ENCODE assay signal across 24 cellular contexts in genomic region chr12:111148005-111148404, GRCh38.
DNase-seq lines count a peak whose midpoint lies in the region; ATAC-seq, FAIRE-seq and TF ChIP-seq lines count a peak whose summit lies in the region.
"Had no signal": no experiment of that assay in that cellular context is flagged by ENCODE, and none has a peak within 500 bp of the region (broad histone marks: within the 10 kb centered on the region; RNA-seq: fewer than 3 reads in every experiment).

No MANE protein-coding gene starts in this region.

- no peak overlapping the region for H3K9ac ChIP-seq in K562 (ENCODE audit: insufficient read depth in 1 of 2, low read depth in 2 of 2, low read length in 2 of 2)
- H3K9ac ChIP-seq: BLaER1 treated with 17β-estradiol and CSF1 and Interleukin-3, amounts not matched to agents 10 nM and 100 nM had no signal

- H2AFZ ChIP-seq in K562 (ENCODE audit: low read depth, low read length) = no peak overlapping the region

- in situ Hi-C loops in K562 (cut with MboI) = no loop called here

- intact Hi-C loops in K562 (cut with micrococcal nuclease) = no loop called here
- intact Hi-C loops in posterior vena cava (cut with DNase I) = no loop called here
- intact Hi-C loops in posterior cingulate gyrus (cut with DNase I) = no loop called here

- H3K79me2 ChIP-seq in K562 (ENCODE audit: control insufficient read depth, insufficient read depth, low read length) = no peaks in the 10 kb centered on the region

- no peaks in the 10 kb centered on the region for H3K9me1 ChIP-seq in K562 (ENCODE audit: control insufficient read depth, insufficient read depth, low read length)

- no peak for TF ChIP-seq POLR2A in K562 (conservative IDR thresholded peaks at IDR 0.05)

- no peak for TF ChIP-seq RAD21 in K562 (CRISPR knock-in tag; conservative IDR thresholded peaks at IDR 0.05 in 1 of 2, IDR thresholded peaks at IDR 0.05 in 1 of 2)

- POLR2A ChIA-PET in K562 (lab: Yijun Ruan, JAX) = no interaction called here

- peaks cover 14 to 32% of the 10 kb centered on the region in 2 experiments for H3K27me3 ChIP-seq in K562 (ENCODE audit: control insufficient read depth in 2 of 2, insufficient read depth in 2 of 2, low read length in 2 of 2)

- TF ChIP-seq EP300 in K562 (IDR thresholded peaks at IDR 0.05; ENCODE audit: low read length) = no peak

- H3K4me1 ChIP-seq in K562 (replicated peaks in 1 of 2; ENCODE audit: control insufficient read depth in 2 of 2, insufficient read depth in 2 of 2, low read length in 2 of 2) = no peaks in the 10 kb centered on the region
- H3K4me1 ChIP-seq: Caco-2 had no signal

- 31% methylated on average over 6 of the region's 6 CpGs for whole genome bisulfite sequencing in K562 (ENCODE audit: insufficient coverage, low coverage, missing lambda C conversion rate)

- BruUV-seq in K562 (replicated peaks; lab: Mats Ljungman, UMichigan) = no TSS peak

- no peak overlapping the region for H3K4me2 ChIP-seq in K562 (ENCODE audit: insufficient read depth, low read length)
- H3K4me2 ChIP-seq: BLaER1 treated with 17β-estradiol and CSF1 and Interleukin-3, amounts not matched to agents 10 nM and 100 nM had no signal

- FAIRE-seq in K562 (lab: Jason Lieb, UNC) = no peak
- FAIRE-seq: A204.1, GM12878, GM12892, GM18507 had no signal

- TF ChIP-seq CTCF in K562 (IDR thresholded peaks at IDR 0.05 in 2 of 3, conservative IDR thresholded peaks at IDR 0.05 in 1 of 3; ENCODE audit: insufficient read depth in 2 of 3, low read depth in 1 of 3, low read length in 3 of 3) = no peak

- CTCF ChIA-PET in K562 (lab: Yijun Ruan, JAX; ENCODE audit: low intra/inter-chr PET ratio) = no interaction called here

- no peaks in the 10 kb centered on the region for H3K36me3 ChIP-seq in K562 (ENCODE audit: control insufficient read depth, insufficient read depth, low read length)
- H3K36me3 ChIP-seq: BLaER1 treated with 17β-estradiol and CSF1 and Interleukin-3, amounts not matched to agents 10 nM and 100 nM had no signal

- H4K20me1 ChIP-seq in K562 (replicated peaks; ENCODE audit: control insufficient read depth, insufficient read depth, low read length) = no peaks in the 10 kb centered on the region; the same call in 1 of the 2 replicates
- H4K20me1 ChIP-seq: BLaER1 treated with 17β-estradiol and CSF1 and Interleukin-3, amounts not matched to agents 10 nM and 100 nM had no signal

- no peaks in the 10 kb centered on the region for H3K9me3 ChIP-seq in K562 (replicated peaks; ENCODE audit: control insufficient read depth, insufficient read depth, low read depth, low read length)
- H3K9me3 ChIP-seq: BLaER1 treated with 17β-estradiol and CSF1 and Interleukin-3, amounts not matched to agents 10 nM and 100 nM; Caco-2 had no signal

- H3K27ac ChIP-seq in K562 (ENCODE audit: extremely low read depth, low read depth, low read length) = no peak overlapping the region
- H3K27ac ChIP-seq: BLaER1 treated with 17β-estradiol and CSF1 and Interleukin-3, amounts not matched to agents 10 nM and 100 nM; C4-2B had no signal

- no peak overlapping the region for H3K4me3 ChIP-seq in K562
- H3K4me3 ChIP-seq: BLaER1 treated with 17β-estradiol and CSF1 and Interleukin-3, amounts not matched to agents 10 nM and 100 nM; GM12878 had no signal

- DNase-seq in K562 (ENCODE audit: extremely low read depth in 1 of 4, low spot score in 3 of 4) = no peak
- peak; percentile 17 for DNase-seq in posterior vena cava (ENCODE audit: low spot score)
- no peak for DNase-seq in AML-193 (lab: John Stamatoyannopoulos, UW)
- no peak for DNase-seq in activated CD4-positive, alpha-beta T cell treated with anti-CD3 and anti-CD28 coated beads for 1 hour
- no peak for DNase-seq in posterior cingulate gyrus
- DNase-seq: 8988T; ACHN; Caco-2; Calu3; CD4-positive, alpha-beta T cell; CD8-positive, alpha-beta T cell; DMS 273 treated with DMSO at 0.1 percent for 48 hours; DMS153; DMS53; DMS79; DND-41; EL; GDM1 had no signal

- no peak for ATAC-seq in K562
- ATAC-seq: CD8-positive, alpha-beta T cell; GM12878 had no signal

TF ChIP-seq in K562, 482 proteins besides CTCF, POLR2A, EP300 and RAD21:
- TF ChIP-seq HOMEZ (CRISPR knock-in tag; IDR thresholded peaks at IDR 0.05) (no peak), SUPT5H (IDR thresholded peaks at IDR 0.05) (no peak), GTF2A2 (tag; IDR thresholded peaks at IDR 0.05) (no peak), ZNF146 (CRISPR knock-in tag; IDR thresholded peaks at IDR 0.05; ENCODE audit: unreplicated experiment) (peak; percentile 82), RBM25 (IDR thresholded peaks at IDR 0.05; ENCODE audit: low read depth, low read length, severe bottlenecking) (peak; percentile 5), ZFP30 (CRISPR knock-in tag; IDR thresholded peaks at IDR 0.05; ENCODE audit: borderline replicate concordance) (no peak), CREB1 (IDR thresholded peaks at IDR 0.05) (no peak), CREB1 (CRISPR knock-in tag; IDR thresholded peaks at IDR 0.05) (no peak)
TF ChIP-seq in K562: peak in this region for 2.
